ENCODE assay signal across 30 cellular contexts in genomic region chr18:9547767-9548166, GRCh38.
DNase-seq lines count a peak whose midpoint lies in the region; ATAC-seq, FAIRE-seq and TF ChIP-seq lines count a peak whose summit lies in the region.
"Had no signal": no experiment of that assay in that cellular context is flagged by ENCODE, and none has a peak within 500 bp of the region (broad histone marks: within the 10 kb centered on the region; RNA-seq: fewer than 3 reads in every experiment).

No MANE protein-coding gene starts in this region.

- H3K9me3 ChIP-seq in keratinocyte (ENCODE audit: control insufficient read depth, low read depth, low read length) (no peaks in the 10 kb centered on the region), HAP-1 (no peaks in the 10 kb centered on the region)
- H3K9me3 ChIP-seq: colonic mucosa, ovary had no signal

- dilution Hi-C loops in keratinocyte (cut with MboI; ENCODE audit: extremely low pct_ligation_motif_present, low sequenced_read_pairs): no loop called here

- no peak overlapping the region for H2AFZ ChIP-seq in keratinocyte (ENCODE audit: control insufficient read depth, low read length)
- H2AFZ ChIP-seq: GM23338 had no signal

- H3K27ac ChIP-seq in keratinocyte (ENCODE audit: control insufficient read depth, insufficient read depth, low read length): no peak overlapping the region
- H3K27ac ChIP-seq: BLaER1 treated with 17β-estradiol and CSF1 and Interleukin-3, amounts not matched to agents 10 nM and 100 nM; cardiac muscle cell; colonic mucosa; gastroesophageal sphincter; ovary; SK-N-MC had no signal

- H3K4me2 ChIP-seq in keratinocyte (ENCODE audit: control insufficient read depth, extremely low read depth, insufficient read depth, low read depth, low read length): no peak overlapping the region
- H3K4me2 ChIP-seq: BLaER1 treated with 17β-estradiol and CSF1 and Interleukin-3, amounts not matched to agents 10 nM and 100 nM; GM23338 had no signal

- peaks cover 16% of the 10 kb centered on the region for H4K20me1 ChIP-seq in keratinocyte (ENCODE audit: control insufficient read depth, extremely low read depth, insufficient read depth, low read length)

- H3K4me1 ChIP-seq in keratinocyte (ENCODE audit: control insufficient read depth, extremely low read depth, insufficient read depth, low read length): no peaks in the 10 kb centered on the region
- H3K4me1 ChIP-seq in HAP-1: no peaks in the 10 kb centered on the region
- H3K4me1 ChIP-seq: colonic mucosa, gastroesophageal sphincter had no signal

- DNase-seq in DMS53 treated with DMSO at 0.1 percent for 48 hours (lab: John Stamatoyannopoulos, UW; ENCODE audit: unreplicated experiment) (peak; percentile 99), NCI-H1105 (lab: John Stamatoyannopoulos, UW) (peak; percentile 26), NCI-H510A (lab: John Stamatoyannopoulos, UW) (peak; percentile 72), keratinocyte (ENCODE audit: low read depth, low spot score) (no peak), NCI-H187 treated with DMSO at 0.1 percent for 48 hours (lab: John Stamatoyannopoulos, UW) (no peak), HAP-1 (ENCODE audit: low spot score in 2 of 2) (no peak), H7 (no peak)
- DNase-seq: activated gamma-delta T cell; activated naive CD8-positive, alpha-beta T cell treated with anti-CD3 and anti-CD28 coated beads, Interleukin-2, amount 10 ng/mL, durations not matched to agents 7 days and 5 days; activated T-cell treated with anti-CD3 and anti-CD28 coated beads, Interleukin-2, amount 50 U/mL, for 24 hours; aorta; colonic mucosa; effector CD4-positive, alpha-beta T cell; HFFc6; hippocampal formation; NCI-H1436 treated with DMSO at 0.1 percent for 48 hours; NCI-H2227 treated with DMSO at 0.1 percent for 48 hours; nephron progenitor cell; ovary; substantia nigra had no signal

- no peaks in the 10 kb centered on the region for H3K9me1 ChIP-seq in keratinocyte (ENCODE audit: control insufficient read depth, extremely low read depth, insufficient read depth, low read length)

- TF ChIP-seq CTCF in keratinocyte (optimal IDR thresholded peaks at IDR 0.05 in 1 of 3, IDR thresholded peaks at IDR 0.05 in 1 of 3, conservative IDR thresholded peaks at IDR 0.05 in 1 of 3; ENCODE audit: extremely low read depth in 1 of 3, insufficient read depth in 2 of 3, low read length in 3 of 3): no peak

- H3K36me3 ChIP-seq in keratinocyte (ENCODE audit: control insufficient read depth in 2 of 2, extremely low read depth in 1 of 2, insufficient read depth in 2 of 2, low read length in 2 of 2): peaks cover 49 to 60% of the 10 kb centered on the region in 2 experiments
- H3K36me3 ChIP-seq in HAP-1 (replicated peaks): peaks cover 57% of the 10 kb centered on the region
- H3K36me3 ChIP-seq in H7 (replicated peaks; ENCODE audit: control insufficient read depth, insufficient read depth, low read length): peaks cover 26% of the 10 kb centered on the region
- H3K36me3 ChIP-seq: colonic mucosa, ovary had no signal

- H3K9ac ChIP-seq in keratinocyte (ENCODE audit: control insufficient read depth, extremely low read depth, insufficient read depth, low read length): no peak overlapping the region
- H3K9ac ChIP-seq: BLaER1 treated with 17β-estradiol and CSF1 and Interleukin-3, amounts not matched to agents 10 nM and 100 nM had no signal

- FAIRE-seq in keratinocyte (lab: Jason Lieb, UNC): peak; percentile 26
- FAIRE-seq: HTR-8/SVneo, K562, TTC549 had no signal

- no peaks in the 10 kb centered on the region for H3K27me3 ChIP-seq in keratinocyte (ENCODE audit: control insufficient read depth, extremely low read depth, insufficient read depth, low read length)
- H3K27me3 ChIP-seq in HAP-1 (ENCODE audit: low read depth): no peaks in the 10 kb centered on the region
- no peaks in the 10 kb centered on the region for H3K27me3 ChIP-seq in H7 (ENCODE audit: control insufficient read depth, insufficient read depth, low read length)
- H3K27me3 ChIP-seq: BLaER1 treated with 17β-estradiol and CSF1 and Interleukin-3, amounts not matched to agents 10 nM and 100 nM; cardiac muscle cell; colonic mucosa; gastroesophageal sphincter; ovary had no signal

- H3K4me3 ChIP-seq in keratinocyte (ENCODE audit: control insufficient read depth in 2 of 3, extremely low read depth in 1 of 3, insufficient read depth in 2 of 3, low read depth in 1 of 3, low read length in 3 of 3): no peak overlapping the region
- no peak overlapping the region for H3K4me3 ChIP-seq in HAP-1
- no peak overlapping the region for H3K4me3 ChIP-seq in H7 (ENCODE audit: insufficient read depth, low read depth, low read length)
- H3K4me3 ChIP-seq: BLaER1 treated with 17β-estradiol and CSF1 and Interleukin-3, amounts not matched to agents 10 nM and 100 nM; cardiac muscle cell; colonic mucosa; gastroesophageal sphincter; GM23338; K562; ovary; SK-N-MC had no signal

- in situ Hi-C loops in HAP-1 (cut with MboI; ENCODE audit: low sequenced_read_pairs): no loop called here

- H3K79me2 ChIP-seq in keratinocyte (ENCODE audit: control insufficient read depth, insufficient read depth, low read length): peaks cover 35% of the 10 kb centered on the region

- no peak for ATAC-seq in GM18861 (IDR thresholded peaks at IDR 0.05; ENCODE audit: unreplicated experiment)
- ATAC-seq: gastroesophageal sphincter; GM23338; K562; stimulated activated memory B cell treated with anti-CD40 and anti-IgM and Interleukin-4, amounts not matched to agents 10 μg/mL and 1 μg/mL and 100 μg/mL, for 72 hours had no signal

Comparison
In these comparisons a context has a peak if more than half of its experiments do, and no peak if none do; other contexts are left out.
1. DNase-seq: peak in DMS53 treated with DMSO at 0.1 percent for 48 hours (single experiment), NCI-H1105 (single experiment) and NCI-H510A (single experiment); none in keratinocyte (single experiment), NCI-H187 treated with DMSO at 0.1 percent for 48 hours (single experiment), HAP-1 (0 of 2) and H7 (single experiment).